Comparison of ENCODE assay signal across 1 cellular context in the genomic region with DNA sequence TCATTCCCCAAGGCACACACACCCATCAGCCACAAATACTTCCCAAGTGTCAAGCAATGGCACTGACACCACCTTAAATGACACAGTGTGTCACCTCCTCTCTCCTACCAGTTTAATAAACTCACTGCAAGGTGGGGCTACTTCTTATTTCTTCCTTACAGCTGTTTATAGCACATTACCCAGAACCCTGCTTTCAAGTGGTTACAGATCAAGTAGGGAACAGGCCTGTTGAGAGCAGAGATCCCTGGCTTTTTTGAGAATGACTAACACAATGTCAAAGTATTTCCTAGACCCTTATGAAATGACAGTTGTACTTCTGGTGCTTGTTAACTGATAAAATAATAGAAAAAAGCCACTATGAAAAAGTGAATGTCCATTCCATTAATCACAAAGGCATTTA.
TF ChIP-seq lines count a peak whose summit lies in the region.

No MANE protein-coding gene starts in this region.

TF ChIP-seq in K562, 482 proteins besides CTCF, POLR2A, EP300 and RAD21:
- TF ChIP-seq RFX5 (IDR thresholded peaks at IDR 0.05; ENCODE audit: low read depth, low read length) (no peak), ZNF668 (CRISPR knock-in tag; IDR thresholded peaks at IDR 0.05) (no peak), XRCC3 (IDR thresholded peaks at IDR 0.05) (no peak), PATZ1 (CRISPR knock-in tag; IDR thresholded peaks at IDR 0.05; ENCODE audit: borderline replicate concordance) (no peak), ZNF384 (IDR thresholded peaks at IDR 0.05; ENCODE audit: low read depth, low read length) (no peak), NR2F6 (CRISPR knock-in tag; IDR thresholded peaks at IDR 0.05) (no peak), TARDBP (IDR thresholded peaks at IDR 0.05) (no peak), ZNF408 (CRISPR knock-in tag; IDR thresholded peaks at IDR 0.05; ENCODE audit: low read depth) (no peak), SMAD3 (CRISPR knock-in tag; conservative IDR thresholded peaks at IDR 0.05) (no peak)
- TF ChIP-seq, protein P1, sequence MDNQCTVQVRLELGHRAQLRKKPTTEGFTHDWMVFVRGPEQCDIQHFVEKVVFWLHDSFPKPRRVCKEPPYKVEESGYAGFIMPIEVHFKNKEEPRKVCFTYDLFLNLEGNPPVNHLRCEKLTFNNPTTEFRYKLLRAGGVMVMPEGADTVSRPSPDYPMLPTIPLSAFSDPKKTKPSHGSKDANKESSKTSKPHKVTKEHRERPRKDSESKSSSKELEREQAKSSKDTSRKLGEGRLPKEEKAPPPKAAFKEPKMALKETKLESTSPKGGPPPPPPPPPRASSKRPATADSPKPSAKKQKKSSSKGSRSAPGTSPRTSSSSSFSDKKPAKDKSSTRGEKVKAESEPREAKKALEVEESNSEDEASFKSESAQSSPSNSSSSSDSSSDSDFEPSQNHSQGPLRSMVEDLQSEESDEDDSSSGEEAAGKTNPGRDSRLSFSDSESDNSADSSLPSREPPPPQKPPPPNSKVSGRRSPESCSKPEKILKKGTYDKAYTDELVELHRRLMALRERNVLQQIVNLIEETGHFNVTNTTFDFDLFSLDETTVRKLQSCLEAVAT (IDR thresholded peaks at IDR 0.05): no peak
